1 cellular context compared by ENCODE assay signal in the genomic region with DNA sequence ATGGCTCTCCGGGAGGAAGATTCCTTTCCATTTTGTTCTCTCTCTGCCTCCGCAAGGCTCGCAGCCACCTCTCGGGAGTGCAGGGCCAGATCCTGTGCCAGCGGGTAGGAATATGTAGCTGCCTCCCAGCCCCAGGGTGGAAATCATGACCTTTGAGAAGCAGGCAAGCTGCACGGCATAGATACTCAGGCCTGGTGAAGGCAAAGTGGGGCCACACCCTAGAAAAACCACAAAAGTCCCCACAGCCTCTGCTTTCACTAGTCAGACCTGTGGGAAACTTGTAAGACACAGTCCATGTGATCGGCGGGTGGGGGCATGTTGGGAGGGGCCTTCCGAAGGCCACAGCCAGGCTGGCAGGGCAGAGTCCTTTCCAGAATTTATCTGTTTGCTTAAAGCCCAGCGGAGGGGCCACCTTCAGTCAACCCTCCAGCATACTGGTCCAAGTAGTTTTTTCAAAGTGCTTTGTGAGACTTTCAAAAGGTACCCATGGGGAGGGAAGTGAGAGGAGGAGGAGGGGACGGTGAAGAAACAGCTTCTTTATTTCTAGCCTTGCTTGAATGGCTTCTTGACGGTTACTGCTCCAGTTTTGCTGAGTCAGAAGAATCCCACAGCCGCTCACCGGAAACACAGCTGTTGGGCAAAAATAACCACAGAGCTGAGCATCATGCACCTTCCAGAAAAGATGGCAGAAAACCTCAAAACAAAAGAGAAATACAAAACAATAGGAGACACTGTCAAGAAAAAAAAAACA.
TF ChIP-seq lines count a peak whose summit lies in the region.

A gene (plus strand): TSS at position 52 of the 751 bp plus-strand sequence. CDS start 16,562 bp downstream, outside the sequence.

TF ChIP-seq in SK-N-SH treated with all-trans-retinoic acid at 6 μM for 48 hours, 23 proteins besides CTCF, POLR2A, EP300 and RAD21 (continued from another document):
- TF ChIP-seq, protein P1, sequence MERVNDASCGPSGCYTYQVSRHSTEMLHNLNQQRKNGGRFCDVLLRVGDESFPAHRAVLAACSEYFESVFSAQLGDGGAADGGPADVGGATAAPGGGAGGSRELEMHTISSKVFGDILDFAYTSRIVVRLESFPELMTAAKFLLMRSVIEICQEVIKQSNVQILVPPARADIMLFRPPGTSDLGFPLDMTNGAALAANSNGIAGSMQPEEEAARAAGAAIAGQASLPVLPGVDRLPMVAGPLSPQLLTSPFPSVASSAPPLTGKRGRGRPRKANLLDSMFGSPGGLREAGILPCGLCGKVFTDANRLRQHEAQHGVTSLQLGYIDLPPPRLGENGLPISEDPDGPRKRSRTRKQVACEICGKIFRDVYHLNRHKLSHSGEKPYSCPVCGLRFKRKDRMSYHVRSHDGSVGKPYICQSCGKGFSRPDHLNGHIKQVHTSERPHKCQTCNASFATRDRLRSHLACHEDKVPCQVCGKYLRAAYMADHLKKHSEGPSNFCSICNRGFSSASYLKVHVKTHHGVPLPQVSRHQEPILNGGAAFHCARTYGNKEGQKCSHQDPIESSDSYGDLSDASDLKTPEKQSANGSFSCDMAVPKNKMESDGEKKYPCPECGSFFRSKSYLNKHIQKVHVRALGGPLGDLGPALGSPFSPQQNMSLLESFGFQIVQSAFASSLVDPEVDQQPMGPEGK (CRISPR knock-in tag; IDR thresholded peaks at IDR 0.05; ENCODE audit: borderline replicate concordance), result no peak
- no peak for TF ChIP-seq ZFP30 (CRISPR knock-in tag; IDR thresholded peaks at IDR 0.05)
